ENCODE assay signal across 1 cellular context in the genomic region with DNA sequence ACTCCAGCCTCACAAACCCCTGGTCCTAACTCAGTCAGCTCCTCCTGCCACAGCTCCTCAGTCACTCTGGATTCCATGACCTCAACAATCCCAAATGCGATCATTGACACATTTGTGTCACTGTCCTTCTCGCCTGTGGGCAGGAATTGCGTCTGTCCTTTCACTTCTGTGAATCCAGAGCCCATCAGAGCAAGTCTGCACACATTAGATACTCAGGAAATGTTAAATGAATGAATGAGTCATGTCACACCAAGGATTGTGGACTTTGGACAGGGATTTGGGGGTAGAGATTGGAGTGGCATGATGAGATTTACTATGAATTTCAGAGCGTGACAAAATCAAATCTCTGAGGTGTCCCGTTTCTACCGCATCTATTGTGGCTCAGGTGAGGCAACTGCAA.
TF ChIP-seq lines count a peak whose summit lies in the region.

No MANE protein-coding gene starts in this region.

TF ChIP-seq in IMR-90, 13 proteins besides CTCF, POLR2A, EP300 and RAD21 (continued from another document):
- no peak for TF ChIP-seq ELK1 (IDR thresholded peaks at IDR 0.05; ENCODE audit: borderline replicate concordance, low read depth, low read length)
- no peak for TF ChIP-seq SMC3 (IDR thresholded peaks at IDR 0.05; ENCODE audit: low read depth, low read length)
- no peak for TF ChIP-seq MXI1 (IDR thresholded peaks at IDR 0.05; ENCODE audit: borderline replicate concordance, low read depth, low read length)
- TF ChIP-seq CEBPB (IDR thresholded peaks at IDR 0.05; ENCODE audit: low read depth, low read length) = no peak
- TF ChIP-seq NFE2L2 (IDR thresholded peaks at IDR 0.05; ENCODE audit: low read depth, low read length) = no peak
- TF ChIP-seq MAZ (IDR thresholded peaks at IDR 0.05; ENCODE audit: borderline replicate concordance, low read depth, low read length) = no peak
- no peak for TF ChIP-seq RFX5 (IDR thresholded peaks at IDR 0.05; ENCODE audit: low read depth, low read length)
- no peak for TF ChIP-seq FOS (IDR thresholded peaks at IDR 0.05; ENCODE audit: low read depth, low read length)
- TF ChIP-seq RCOR1 (IDR thresholded peaks at IDR 0.05; ENCODE audit: insufficient replicate concordance, low read length) = no peak
- no peak for TF ChIP-seq BHLHE40 (IDR thresholded peaks at IDR 0.05; ENCODE audit: low read depth, low read length)
- no peak for TF ChIP-seq CHD1 (IDR thresholded peaks at IDR 0.05; ENCODE audit: low read depth, low read length)
